Comparison of ENCODE assay signal across 8 cellular contexts in the genomic region with DNA sequence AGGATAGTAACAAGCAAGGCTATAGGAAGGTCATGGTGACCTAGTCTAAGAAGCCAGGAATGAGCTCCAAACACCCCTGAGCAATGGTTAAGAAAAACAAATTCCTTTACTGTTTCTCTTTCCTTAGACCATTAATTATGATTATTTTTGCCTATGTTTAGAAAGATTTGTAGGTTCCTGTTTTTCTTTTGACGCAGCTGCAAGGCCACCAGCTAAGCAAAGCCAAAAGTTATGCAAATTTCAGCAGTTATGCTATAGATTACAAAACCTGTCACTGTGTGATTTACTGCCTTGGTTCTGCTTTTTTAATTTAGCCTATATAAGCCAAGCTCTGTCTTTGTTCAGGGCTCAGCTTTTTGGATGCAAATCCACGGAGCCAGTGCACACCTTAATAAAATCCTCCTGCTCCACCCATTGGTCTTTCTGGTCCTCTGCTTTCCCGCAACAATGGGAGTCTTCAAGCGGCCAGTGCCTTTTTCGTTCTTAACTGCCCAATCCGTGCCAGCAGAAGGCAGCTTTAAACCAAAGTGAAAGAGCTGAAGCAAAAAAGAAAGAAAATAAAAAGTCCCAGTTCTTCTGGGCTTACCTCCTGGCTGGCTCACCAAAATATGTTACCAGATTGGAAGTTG. TPM values are rescaled to one million over a fixed set of nuclear protein-coding genes. Genes with fewer than 3 reads are reported as not detected.
DNase-seq lines count a peak whose midpoint lies in the region; ATAC-seq and TF ChIP-seq lines count a peak whose summit lies in the region.

No MANE protein-coding gene starts in this region.

- H3K36me3 Mint-ChIP-seq in activated T-cell treated with anti-CD3 and anti-CD28 coated beads, Interleukin-2, amount 50 U/mL, for 24 hours (ENCODE audit: low read depth): peaks cover 15% of the 10 kb centered on the region

- TF ChIP-seq CTCF in GM10266 (IDR thresholded peaks at IDR 0.05; ENCODE audit: control insufficient read depth, insufficient read depth, low read depth, missing control alignments) (no peak), IMR-90 (conservative IDR thresholded peaks at IDR 0.05; ENCODE audit: low read depth, low read length) (no peak), right lobe of liver (IDR thresholded peaks at IDR 0.05) (no peak), upper lobe of right lung (IDR thresholded peaks at IDR 0.05) (no peak)

- H3K23ac ChIP-seq in IMR-90 (ENCODE audit: low read depth, low read length): peak overlapping the region; percentile 69

- ATAC-seq in GM21515 (IDR thresholded peaks at IDR 0.05; ENCODE audit: unreplicated experiment): peak; percentile 46
- 0 out of 2 replicates have a peak, but pooled peaks have one; percentile 1 for ATAC-seq in IMR-90 (ENCODE audit: low read depth)
- no peak for ATAC-seq in right lobe of liver
- no peak for ATAC-seq in upper lobe of right lung

- peak; percentile 42 for DNase-seq in GM10266 (ENCODE audit: extremely low spot score)
- peak; percentile 36 for DNase-seq in IMR-90
- peak; percentile 35 for DNase-seq in activated T-cell treated with anti-CD3 and anti-CD28 coated beads, Interleukin-2, amount 50 U/mL, for 24 hours
- no peak for DNase-seq in right lobe of liver
- DNase-seq in upper lobe of right lung: no peak
- no peak for DNase-seq in iPS-NIHi11 (ENCODE audit: low spot score)
- DNase-seq in stimulated activated CD4-positive, alpha-beta T cell treated with anti-CD3 and anti-CD28 coated beads, Interleukin-12 subunit alpha, Interleukin-12 subunit beta, amount 100 ng/mL, for 4 hours: no peak

- H3K9me1 ChIP-seq in IMR-90 (ENCODE audit: insufficient read depth, low read length): no peaks in the 10 kb centered on the region

- H2BK20ac ChIP-seq in IMR-90 (ENCODE audit: low read depth, low read length): peak overlapping the region; percentile 83

- H3K56ac ChIP-seq in IMR-90 (ENCODE audit: extremely low read depth, insufficient read depth, low read length): peak overlapping the region; percentile 95

- H4K5ac ChIP-seq in IMR-90 (ENCODE audit: low read depth, low read length): peak overlapping the region; percentile 93

- peak overlapping the region; percentile 92 for H2BK5ac ChIP-seq in IMR-90 (ENCODE audit: low read depth, low read length, poor library complexity, severe bottlenecking)

- WGBS in IMR-90 (ENCODE audit: extremely low coverage in 2 of 2, insufficient read length in 1 of 2), 2 experiments: no CpG with 5 or more reads among the region's 6 CpGs
- 27% methylated on average over 6 of the region's 6 CpGs for WGBS in right lobe of liver (ENCODE audit: insufficient coverage, low coverage, low lambda C conversion rate, missing lambda C conversion rate)

- peak overlapping the region; percentile 87 for H3K27ac Mint-ChIP-seq in activated T-cell treated with anti-CD3 and anti-CD28 coated beads, Interleukin-2, amount 50 U/mL, for 24 hours

- intact Hi-C loops in IMR-90 (cut with micrococcal nuclease) (no loop called here), right lobe of liver (cut with DNase I) (loop anchor here (10.0 kb wide), 2 partner anchors 357 to 367 kb away; no protein-coding TSS in a partner anchor), upper lobe of right lung (cut with DNase I) (no loop called here)

- no peak for TF ChIP-seq RAD21 in IMR-90 (IDR thresholded peaks at IDR 0.05; ENCODE audit: low read length)

- H3K79me1 ChIP-seq in IMR-90 (ENCODE audit: low read depth in 1 of 2, low read length in 2 of 2): peaks cover 11 to 24% of the 10 kb centered on the region in 2 experiments

- H3K4me3 Mint-ChIP-seq in activated T-cell treated with anti-CD3 and anti-CD28 coated beads, Interleukin-2, amount 50 U/mL, for 24 hours: peak overlapping the region; percentile 86

- no peaks in the 10 kb centered on the region for H3K27me3 ChIP-seq in IMR-90 (ENCODE audit: control insufficient read depth, insufficient read depth, low read length)
- H3K27me3 ChIP-seq in right lobe of liver: no peaks in the 10 kb centered on the region
- H3K27me3 ChIP-seq in upper lobe of right lung: no peaks in the 10 kb centered on the region

- peak overlapping the region; percentile 84 for H3K9ac ChIP-seq in IMR-90 (ENCODE audit: low read depth, low read length)

- H3K4ac ChIP-seq in IMR-90 (ENCODE audit: low read depth, low read length): peak overlapping the region; percentile 78

- peak overlapping the region; percentile 99 for H3K27ac ChIP-seq in IMR-90 (ENCODE audit: insufficient read depth, low read length)
- peak overlapping the region; percentile 70 to 82 (median 78) for H3K27ac ChIP-seq in right lobe of liver
- H3K27ac ChIP-seq in upper lobe of right lung: peak overlapping the region; percentile 90

- H3K14ac ChIP-seq in IMR-90 (replicated peaks; ENCODE audit: low read depth, low read length): peak overlapping the region; percentile 40

- dilution Hi-C loops in IMR-90 (cut with HindIII; ENCODE audit: low sequenced_read_pairs, unreplicated experiment): no loop called here

- CTCF ChIA-PET in IMR-90 (lab: Yijun Ruan, JAX): interaction anchor here (0.6 to 2.4 kb wide), 5 partner anchors 10 to 68 kb away, joined by 3 to 10 read pairs (median 3); no protein-coding TSS in a partner anchor

- H3K4me1 ChIP-seq in IMR-90 (ENCODE audit: control insufficient read depth, insufficient read depth, low read length): peaks cover 6% of the 10 kb centered on the region
- H3K4me1 ChIP-seq in right lobe of liver: no peaks in the 10 kb centered on the region
- H3K4me1 ChIP-seq in upper lobe of right lung: peaks cover 5% of the 10 kb centered on the region

- H3K9me3 Mint-ChIP-seq in activated T-cell treated with anti-CD3 and anti-CD28 coated beads, Interleukin-2, amount 50 U/mL, for 24 hours: no peaks in the 10 kb centered on the region

- peak overlapping the region; percentile 50 for H3K4me2 ChIP-seq in IMR-90 (ENCODE audit: low read depth, low read length)

- peak overlapping the region; percentile 87 for H2BK120ac ChIP-seq in IMR-90 (ENCODE audit: low read depth, low read length)

- peak overlapping the region; percentile 71; the same call in 2 of the 3 replicates for H2BK15ac ChIP-seq in IMR-90 (ENCODE audit: low read depth, low read length)

- peak overlapping the region; percentile 79 to 85 for H4K8ac ChIP-seq in IMR-90 (ENCODE audit: low read depth in 2 of 2, low read length in 2 of 2)

- BruUV-seq in IMR-90 (replicated peaks; lab: Mats Ljungman, UMichigan): TSS peak; percentile 83

- 0 out of 2 replicates have a peak, but pooled peaks cover 3% of the 10 kb centered on the region for H4K20me1 ChIP-seq in IMR-90 (ENCODE audit: insufficient read depth, low read length)

- no peaks in the 10 kb centered on the region for H3K9me3 ChIP-seq in IMR-90 (ENCODE audit: control insufficient read depth, insufficient read depth, low read length)
- no peaks in the 10 kb centered on the region for H3K9me3 ChIP-seq in right lobe of liver
- H3K9me3 ChIP-seq in upper lobe of right lung: no peaks in the 10 kb centered on the region

- H3K27me3 Mint-ChIP-seq in activated T-cell treated with anti-CD3 and anti-CD28 coated beads, Interleukin-2, amount 50 U/mL, for 24 hours: no peaks in the 10 kb centered on the region

- peak overlapping the region; percentile 82 for H2AK9ac ChIP-seq in IMR-90 (replicated peaks; ENCODE audit: low read depth, low read length, poor library complexity)

- H3K4me3 ChIP-seq in IMR-90 (ENCODE audit: insufficient read depth, low read depth, low read length) (peak overlapping the region; percentile 24), right lobe of liver (peak overlapping the region; percentile 20 to 97 (median 96)), upper lobe of right lung (peak overlapping the region; percentile 82)

- in situ Hi-C loops in IMR-90 (cut with MboI; ENCODE audit: low sequenced_read_pairs): no loop called here

- peak overlapping the region; percentile 93 for H3K18ac ChIP-seq in IMR-90 (ENCODE audit: low read depth, low read length)

- peak overlapping the region; percentile 5 for H2AFZ ChIP-seq in IMR-90 (replicated peaks; ENCODE audit: low read length, poor library complexity)

- no peaks in the 10 kb centered on the region for H3K36me3 ChIP-seq in IMR-90 (ENCODE audit: control insufficient read depth, insufficient read depth, low read length)
- H3K36me3 ChIP-seq in right lobe of liver: no peaks in the 10 kb centered on the region
- peaks cover under 1% of the 10 kb centered on the region for H3K36me3 ChIP-seq in upper lobe of right lung

- H2AK5ac ChIP-seq in IMR-90 (ENCODE audit: low read depth, low read length): peak overlapping the region; percentile 46

- TF ChIP-seq POLR2A in IMR-90 (IDR thresholded peaks at IDR 0.05; ENCODE audit: low read depth, low read length) (no peak), right lobe of liver (IDR thresholded peaks at IDR 0.05) (no peak)

- POLR2A ChIA-PET in IMR-90 (lab: Charles Lee; ENCODE audit: unreplicated experiment): interaction anchor here (1.1 kb wide), 1 partner anchor 82 kb away, joined by 5 read pairs; no protein-coding TSS in a partner anchor

- H3K4me1 Mint-ChIP-seq in activated T-cell treated with anti-CD3 and anti-CD28 coated beads, Interleukin-2, amount 50 U/mL, for 24 hours (ENCODE audit: low read depth): peaks cover 45% of the 10 kb centered on the region

- H4K91ac ChIP-seq in IMR-90 (ENCODE audit: insufficient read depth, low read depth, low read length): peak overlapping the region; percentile 87

TF ChIP-seq in IMR-90, 13 proteins besides CTCF, POLR2A, EP300 and RAD21:
- TF ChIP-seq SMC3 (IDR thresholded peaks at IDR 0.05; ENCODE audit: low read depth, low read length): no peak
- TF ChIP-seq NFE2L2 (IDR thresholded peaks at IDR 0.05; ENCODE audit: low read depth, low read length): no peak
TF ChIP-seq in IMR-90: peak in this region for 0.

RNA-seq across cellular contexts. Expression of gene CEP135, which starts 1.4 kb away (rescaled TPM):
- total RNA-seq in IMR-90 (2012; rRNA removed) (3.2 and 6.4 TPM in 2 replicates), right lobe of liver (1 to 10 TPM in 5 of 6 experiments, under 1 TPM in 1; 0.59 to 2.4 (median 1.7) TPM), upper lobe of right lung (6.8 TPM)
- polyA plus RNA-seq in IMR-90 (2012; rRNA removed): 2.2 and 2.7 TPM in 2 replicates
- 0.20 and 0.40 TPM in 2 replicates for polyA plus RNA-seq in IMR-90 (2012; cell fraction: cytosol; rRNA removed)
- 1.1 and 4.1 TPM in 2 replicates for polyA plus RNA-seq in IMR-90 (2012; cell fraction: nucleus; rRNA removed; ENCODE audit: low replicate concordance)

Comparison
In these comparisons a context has a peak if more than half of its experiments do, and no peak if none do; other contexts are left out.
1. DNase-seq: peak in GM10266 (single experiment), IMR-90 (single experiment) and activated T-cell treated with anti-CD3 and anti-CD28 coated beads, Interleukin-2, amount 50 U/mL, for 24 hours (single experiment); none in right lobe of liver (0 of 3), upper lobe of right lung (single experiment), iPS-NIHi11 (single experiment) and stimulated activated CD4-positive, alpha-beta T cell treated with anti-CD3 and anti-CD28 coated beads, Interleukin-12 subunit alpha, Interleukin-12 subunit beta, amount 100 ng/mL, for 4 hours (single experiment).
2. ATAC-seq: peak in GM21515 (single experiment) and IMR-90 (single experiment); none in right lobe of liver (0 of 4) and upper lobe of right lung (single experiment).
3. H3K4me3 ChIP-seq: peak in every context shown above with its lines; median percentile 96 in right lobe of liver; 82 in upper lobe of right lung; 24 in IMR-90.
4. intact Hi-C loops: an anchor here in right lobe of liver (10.0 kb wide); none called in IMR-90 and upper lobe of right lung.
5. Peak in every context shown above with its lines, with median percentiles within 50 percentile points of each other: H3K27ac ChIP-seq.